Comparison of ENCODE assay signal across 1 cellular context in genomic region chr2:27123302-27124150, GRCh38.
TF ChIP-seq lines count a peak whose summit lies in the region.

ABHD1 (plus strand) TSS chr2:27123815; CDS start chr2:27123949, 134 bp downstream.

TF ChIP-seq in HepG2, 621 proteins besides CTCF, POLR2A, EP300 and RAD21 (continued from another document and continues in another):
- TF ChIP-seq RELA (CRISPR knock-in tag; IDR thresholded peaks at IDR 0.05) (0 out of 2 replicates have a peak, but pooled peaks have one; percentile 32), SIN3B (IDR thresholded peaks at IDR 0.05; ENCODE audit: low read length) (0 out of 2 replicates have a peak, but pooled peaks have one; percentile 25), IRX3 (CRISPR knock-in tag; IDR thresholded peaks at IDR 0.05; ENCODE audit: borderline replicate concordance, low read depth) (no peak), HNRNPLL (IDR thresholded peaks at IDR 0.05; ENCODE audit: low read depth, low read length, poor library complexity, severe bottlenecking) (peak; percentile 88), HINFP (CRISPR knock-in tag; IDR thresholded peaks at IDR 0.05; ENCODE audit: low read depth) (peak; percentile 30; the same call in 1 of the 2 replicates), IRF9 (CRISPR knock-in tag; IDR thresholded peaks at IDR 0.05; ENCODE audit: borderline replicate concordance) (peak; percentile 71; the same call in 1 of the 2 replicates), PHF8 (CRISPR knock-in tag; IDR thresholded peaks at IDR 0.05) (peak; percentile 71), REXO4 (CRISPR knock-in tag; IDR thresholded peaks at IDR 0.05; ENCODE audit: borderline replicate concordance) (no peak), ZNF563 (CRISPR knock-in tag; IDR thresholded peaks at IDR 0.05) (no peak), ZNF326 (CRISPR knock-in tag; IDR thresholded peaks at IDR 0.05; ENCODE audit: borderline replicate concordance) (no peak), TGIF2 (CRISPR knock-in tag; IDR thresholded peaks at IDR 0.05) (peak; percentile 85), REPIN1 (CRISPR knock-in tag; IDR thresholded peaks at IDR 0.05; ENCODE audit: borderline replicate concordance, low read depth) (0 out of 2 replicates have a peak, but pooled peaks have one; percentile 9), RCOR2 (CRISPR knock-in tag; IDR thresholded peaks at IDR 0.05) (no peak), RFX3 (CRISPR knock-in tag; IDR thresholded peaks at IDR 0.05) (no peak), KDM3A (CRISPR knock-in tag; IDR thresholded peaks at IDR 0.05; ENCODE audit: low read depth) (peak; percentile 68; the same call in 1 of the 2 replicates), POLR2G (IDR thresholded peaks at IDR 0.05; ENCODE audit: low read depth, low read length) (peak; percentile 78), HNF4G (IDR thresholded peaks at IDR 0.05; ENCODE audit: borderline replicate concordance, low read depth, low read length) (0 out of 2 replicates have a peak, but pooled peaks have one; percentile 17), HNF4G (CRISPR knock-in tag; IDR thresholded peaks at IDR 0.05; ENCODE audit: borderline replicate concordance, low read depth) (no peak), ESRRA (CRISPR knock-in tag; IDR thresholded peaks at IDR 0.05; ENCODE audit: low read depth) (0 out of 2 replicates have a peak, but pooled peaks have one; percentile 18), DNMT1 (CRISPR knock-in tag; IDR thresholded peaks at IDR 0.05) (peak; percentile 96; the same call in 1 of the 2 replicates), ZNF792 (CRISPR knock-in tag; IDR thresholded peaks at IDR 0.05) (peak; percentile 42; the same call in 1 of the 2 replicates), NRL (CRISPR knock-in tag; IDR thresholded peaks at IDR 0.05; ENCODE audit: borderline replicate concordance) (peak; percentile 73; the same call in 1 of the 2 replicates), TCF12 (IDR thresholded peaks at IDR 0.05) (no peak), TCF12 (CRISPR knock-in tag; IDR thresholded peaks at IDR 0.05) (0 out of 2 replicates have a peak, but pooled peaks have one; percentile 67), SP140L (CRISPR knock-in tag; IDR thresholded peaks at IDR 0.05; ENCODE audit: borderline replicate concordance) (no peak), FOXA3 (CRISPR knock-in tag; IDR thresholded peaks at IDR 0.05) (peak; percentile 5; the same call in 1 of the 2 replicates), ZNF460 (CRISPR knock-in tag; IDR thresholded peaks at IDR 0.05; ENCODE audit: borderline replicate concordance) (no peak), SAP130 (CRISPR knock-in tag; IDR thresholded peaks at IDR 0.05; ENCODE audit: low read depth) (peak; percentile 77; the same call in 1 of the 2 replicates), ZBTB43 (CRISPR knock-in tag; conservative IDR thresholded peaks at IDR 0.05) (peak; percentile 49; the same call in 1 of the 2 replicates), SP4 (CRISPR knock-in tag; IDR thresholded peaks at IDR 0.05) (peak; percentile 84), EZH2 (conservative IDR thresholded peaks at IDR 0.05; ENCODE audit: low read depth, low read length) (no peak), MEIS1 (CRISPR knock-in tag; IDR thresholded peaks at IDR 0.05; ENCODE audit: borderline replicate concordance) (peak; percentile 86), JUNB (CRISPR knock-in tag; IDR thresholded peaks at IDR 0.05; ENCODE audit: borderline replicate concordance) (no peak), BCL3 (CRISPR knock-in tag; IDR thresholded peaks at IDR 0.05) (peak; percentile 89), ZNF615 (CRISPR knock-in tag; IDR thresholded peaks at IDR 0.05; ENCODE audit: borderline replicate concordance) (no peak), ZFP90 (CRISPR knock-in tag; IDR thresholded peaks at IDR 0.05; ENCODE audit: borderline replicate concordance) (peak; percentile 10; the same call in 1 of the 2 replicates), ERF (CRISPR knock-in tag; IDR thresholded peaks at IDR 0.05) (peak; percentile 76; the same call in 1 of the 2 replicates), ZBTB7A (CRISPR knock-in tag; IDR thresholded peaks at IDR 0.05) (no peak), ZNF160 (CRISPR knock-in tag; IDR thresholded peaks at IDR 0.05) (0 out of 2 replicates have a peak, but pooled peaks have one; percentile 24), ZBTB7B (CRISPR knock-in tag; IDR thresholded peaks at IDR 0.05) (peak; percentile 89), ZNF562 (CRISPR knock-in tag; IDR thresholded peaks at IDR 0.05; ENCODE audit: borderline replicate concordance) (no peak), BRCA1 (CRISPR knock-in tag; IDR thresholded peaks at IDR 0.05) (no peak), ZNF136 (CRISPR knock-in tag; IDR thresholded peaks at IDR 0.05; ENCODE audit: low read depth) (no peak), ARNT (IDR thresholded peaks at IDR 0.05) (no peak), REL (CRISPR knock-in tag; conservative IDR thresholded peaks at IDR 0.05) (no peak; the same call in 1 of the 2 replicates), CHD4 (IDR thresholded peaks at IDR 0.05; ENCODE audit: borderline replicate concordance, low read length) (no peak), ATRX (CRISPR knock-in tag; IDR thresholded peaks at IDR 0.05; ENCODE audit: borderline replicate concordance) (no peak), ZNF598 (CRISPR knock-in tag; IDR thresholded peaks at IDR 0.05; ENCODE audit: borderline replicate concordance) (no peak), HMG20A (CRISPR knock-in tag; IDR thresholded peaks at IDR 0.05; ENCODE audit: borderline replicate concordance) (no peak), PCBP2 (optimal IDR thresholded peaks at IDR 0.05; ENCODE audit: low read depth, low read length, poor library complexity, severe bottlenecking) (no peak), ZFP82 (CRISPR knock-in tag; IDR thresholded peaks at IDR 0.05; ENCODE audit: borderline replicate concordance) (no peak), ZNF749 (CRISPR knock-in tag; IDR thresholded peaks at IDR 0.05; ENCODE audit: borderline replicate concordance) (0 out of 2 replicates have a peak, but pooled peaks have one; percentile 69), ZSCAN22 (CRISPR knock-in tag; IDR thresholded peaks at IDR 0.05) (0 out of 2 replicates have a peak, but pooled peaks have one; percentile 61), HNRNPH1 (optimal IDR thresholded peaks at IDR 0.05; ENCODE audit: low read depth, low read length) (no peak), ZNF709 (CRISPR knock-in tag; IDR thresholded peaks at IDR 0.05) (no peak), FUBP1 (CRISPR knock-in tag; IDR thresholded peaks at IDR 0.05; ENCODE audit: borderline replicate concordance) (0 out of 2 replicates have a peak, but pooled peaks have one; percentile 74), HOXA7 (CRISPR knock-in tag; IDR thresholded peaks at IDR 0.05) (no peak)
- TF ChIP-seq, protein P1, sequence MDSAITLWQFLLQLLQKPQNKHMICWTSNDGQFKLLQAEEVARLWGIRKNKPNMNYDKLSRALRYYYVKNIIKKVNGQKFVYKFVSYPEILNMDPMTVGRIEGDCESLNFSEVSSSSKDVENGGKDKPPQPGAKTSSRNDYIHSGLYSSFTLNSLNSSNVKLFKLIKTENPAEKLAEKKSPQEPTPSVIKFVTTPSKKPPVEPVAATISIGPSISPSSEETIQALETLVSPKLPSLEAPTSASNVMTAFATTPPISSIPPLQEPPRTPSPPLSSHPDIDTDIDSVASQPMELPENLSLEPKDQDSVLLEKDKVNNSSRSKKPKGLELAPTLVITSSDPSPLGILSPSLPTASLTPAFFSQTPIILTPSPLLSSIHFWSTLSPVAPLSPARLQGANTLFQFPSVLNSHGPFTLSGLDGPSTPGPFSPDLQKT (CRISPR knock-in tag; IDR thresholded peaks at IDR 0.05; ENCODE audit: borderline replicate concordance), result no peak
- TF ChIP-seq, protein P2, sequence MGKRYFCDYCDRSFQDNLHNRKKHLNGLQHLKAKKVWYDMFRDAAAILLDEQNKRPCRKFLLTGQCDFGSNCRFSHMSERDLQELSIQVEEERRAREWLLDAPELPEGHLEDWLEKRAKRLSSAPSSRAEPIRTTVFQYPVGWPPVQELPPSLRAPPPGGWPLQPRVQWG (CRISPR knock-in tag; IDR thresholded peaks at IDR 0.05; ENCODE audit: borderline replicate concordance, low read depth), result no peak
- TF ChIP-seq, protein P3, sequence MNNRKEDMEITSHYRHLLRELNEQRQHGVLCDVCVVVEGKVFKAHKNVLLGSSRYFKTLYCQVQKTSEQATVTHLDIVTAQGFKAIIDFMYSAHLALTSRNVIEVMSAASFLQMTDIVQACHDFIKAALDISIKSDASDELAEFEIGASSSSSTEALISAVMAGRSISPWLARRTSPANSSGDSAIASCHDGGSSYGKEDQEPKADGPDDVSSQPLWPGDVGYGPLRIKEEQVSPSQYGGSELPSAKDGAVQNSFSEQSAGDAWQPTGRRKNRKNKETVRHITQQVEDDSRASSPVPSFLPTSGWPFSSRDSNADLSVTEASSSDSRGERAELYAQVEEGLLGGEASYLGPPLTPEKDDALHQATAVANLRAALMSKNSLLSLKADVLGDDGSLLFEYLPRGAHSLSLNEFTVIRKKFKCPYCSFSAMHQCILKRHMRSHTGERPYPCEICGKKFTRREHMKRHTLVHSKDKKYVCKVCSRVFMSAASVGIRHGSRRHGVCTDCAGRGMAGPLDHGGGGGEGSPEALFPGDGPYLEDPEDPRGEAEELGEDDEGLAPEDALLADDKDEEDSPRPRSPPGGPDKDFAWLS (CRISPR knock-in tag; IDR thresholded peaks at IDR 0.05; ENCODE audit: borderline replicate concordance), result 0 out of 2 replicates have a peak, but pooled peaks have one; percentile 34
- TF ChIP-seq, protein P4, sequence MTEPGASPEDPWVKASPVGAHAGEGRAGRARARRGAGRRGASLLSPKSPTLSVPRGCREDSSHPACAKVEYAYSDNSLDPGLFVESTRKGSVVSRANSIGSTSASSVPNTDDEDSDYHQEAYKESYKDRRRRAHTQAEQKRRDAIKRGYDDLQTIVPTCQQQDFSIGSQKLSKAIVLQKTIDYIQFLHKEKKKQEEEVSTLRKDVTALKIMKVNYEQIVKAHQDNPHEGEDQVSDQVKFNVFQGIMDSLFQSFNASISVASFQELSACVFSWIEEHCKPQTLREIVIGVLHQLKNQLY (CRISPR knock-in tag; IDR thresholded peaks at IDR 0.05), result peak; percentile 37; the same call in 1 of the 2 replicates
- TF ChIP-seq, protein P5, sequence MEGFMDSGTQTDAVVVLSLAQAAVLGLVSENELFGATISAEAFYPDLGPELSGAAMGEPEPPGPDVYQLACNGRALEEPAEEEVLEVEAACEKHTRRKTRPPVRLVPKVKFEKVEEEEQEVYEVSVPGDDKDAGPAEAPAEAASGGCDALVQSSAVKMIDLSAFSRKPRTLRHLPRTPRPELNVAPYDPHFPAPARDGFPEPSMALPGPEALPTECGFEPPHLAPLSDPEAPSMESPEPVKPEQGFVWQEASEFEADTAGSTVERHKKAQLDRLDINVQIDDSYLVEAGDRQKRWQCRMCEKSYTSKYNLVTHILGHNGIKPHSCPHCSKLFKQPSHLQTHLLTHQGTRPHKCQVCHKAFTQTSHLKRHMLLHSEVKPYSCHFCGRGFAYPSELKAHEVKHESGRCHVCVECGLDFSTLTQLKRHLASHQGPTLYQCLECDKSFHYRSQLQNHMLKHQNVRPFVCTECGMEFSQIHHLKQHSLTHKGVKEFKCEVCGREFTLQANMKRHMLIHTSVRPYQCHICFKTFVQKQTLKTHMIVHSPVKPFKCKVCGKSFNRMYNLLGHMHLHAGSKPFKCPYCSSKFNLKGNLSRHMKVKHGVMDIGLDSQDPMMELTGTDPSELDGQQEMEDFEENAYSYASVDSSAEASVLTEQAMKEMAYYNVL (CRISPR knock-in tag; IDR thresholded peaks at IDR 0.05; ENCODE audit: borderline replicate concordance), result no peak
